In the genomic region with DNA sequence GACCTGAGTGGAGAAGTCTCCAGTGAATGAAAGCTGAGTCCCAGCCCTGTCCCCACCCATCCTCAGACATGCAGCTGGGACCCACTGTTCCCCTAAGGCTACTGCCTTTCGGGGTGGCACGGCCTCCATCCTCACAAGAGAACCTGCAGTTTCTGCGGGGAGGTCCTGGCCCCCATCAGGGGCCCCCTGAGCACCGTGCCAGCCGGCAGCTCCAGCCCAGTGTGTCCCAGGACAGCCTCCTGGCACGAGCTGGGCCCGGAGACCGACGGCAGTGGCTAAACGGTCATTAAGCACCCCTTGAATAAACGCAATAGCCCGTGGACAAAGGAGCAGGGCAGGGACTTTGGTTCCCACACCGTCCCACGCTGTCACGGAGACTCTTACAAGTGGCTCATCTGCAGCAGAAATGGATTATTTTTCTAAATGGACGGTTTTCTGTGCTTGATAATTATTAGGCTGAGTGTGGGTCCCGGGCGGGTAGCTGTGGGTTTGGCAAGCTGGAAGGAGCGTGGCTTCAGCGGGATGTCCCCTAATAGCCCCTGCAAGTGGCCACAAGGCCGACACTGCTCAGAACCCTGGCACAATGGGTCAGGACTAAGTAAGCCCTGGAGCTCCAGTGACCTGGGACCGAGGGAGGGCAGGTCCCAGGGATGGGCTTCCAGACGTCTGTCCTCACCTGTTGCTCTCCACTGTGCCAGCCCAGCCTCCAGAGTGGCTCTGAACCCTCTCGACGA, we compare ENCODE assay signal across 19 cellular contexts. TPM values are rescaled to one million over a fixed set of nuclear protein-coding genes. Genes with fewer than 3 reads are reported as not detected.
A peak's percentile ranks its signal among the peaks of the same experiment; 100 is the strongest.
DNase-seq lines count a peak whose midpoint lies in the region; ATAC-seq and TF ChIP-seq lines count a peak whose summit lies in the region.
"Had no signal": no experiment of that assay in that cellular context is flagged by ENCODE, and none has a peak within 500 bp of the region (broad histone marks: within the 10 kb centered on the region; RNA-seq: fewer than 3 reads in every experiment).

No MANE protein-coding gene starts in this region.

- no peak for TF ChIP-seq POLR2A in stomach (IDR thresholded peaks at IDR 0.05)

- no peaks in the 10 kb centered on the region for H3K27me3 Mint-ChIP-seq in activated CD8-positive, alpha-beta T cell treated with anti-CD3 and anti-CD28 coated beads, Interleukin-2, amount 10 ng/mL, durations not matched to agents 7 days and 5 days (ENCODE audit: low read depth)
- H3K27me3 Mint-ChIP-seq in activated CD8-positive, alpha-beta T cell treated with anti-CD3 and anti-CD28 coated beads for 36 hours: no peaks in the 10 kb centered on the region
- no peaks in the 10 kb centered on the region for H3K27me3 Mint-ChIP-seq in endodermal cell (ENCODE audit: insufficient read depth)
- H3K27me3 Mint-ChIP-seq: CD8-positive, alpha-beta memory T cell had no signal

- H3K36me3 ChIP-seq in endodermal cell (ENCODE audit: control insufficient read depth, insufficient read depth, low read length) (no peaks in the 10 kb centered on the region), neutrophil (peaks cover 34% of the 10 kb centered on the region), stomach (peaks cover 13 to 30% (median 20%) of the 10 kb centered on the region in 4 donors)
- H3K36me3 ChIP-seq: prostate gland had no signal

- peaks cover 85% of the 10 kb centered on the region for H3K4me1 Mint-ChIP-seq in activated CD8-positive, alpha-beta T cell treated with anti-CD3 and anti-CD28 coated beads, Interleukin-2, amount 10 ng/mL, durations not matched to agents 7 days and 5 days (ENCODE audit: low read depth)
- peaks cover 52% of the 10 kb centered on the region for H3K4me1 Mint-ChIP-seq in activated CD8-positive, alpha-beta T cell treated with anti-CD3 and anti-CD28 coated beads for 36 hours (ENCODE audit: low read depth)
- H3K4me1 Mint-ChIP-seq in endodermal cell: no peaks in the 10 kb centered on the region

- H3K27ac Mint-ChIP-seq in activated CD8-positive, alpha-beta T cell treated with anti-CD3 and anti-CD28 coated beads, Interleukin-2, amount 10 ng/mL, durations not matched to agents 7 days and 5 days: peak overlapping the region; percentile 97
- no peak overlapping the region for H3K27ac Mint-ChIP-seq in activated CD8-positive, alpha-beta T cell treated with anti-CD3 and anti-CD28 coated beads for 36 hours
- H3K27ac Mint-ChIP-seq in endodermal cell: no peak overlapping the region

- H3K36me3 Mint-ChIP-seq in activated CD8-positive, alpha-beta T cell treated with anti-CD3 and anti-CD28 coated beads, Interleukin-2, amount 10 ng/mL, durations not matched to agents 7 days and 5 days (ENCODE audit: low read depth): peaks cover 63% of the 10 kb centered on the region
- peaks cover 33% of the 10 kb centered on the region for H3K36me3 Mint-ChIP-seq in activated CD8-positive, alpha-beta T cell treated with anti-CD3 and anti-CD28 coated beads for 36 hours (ENCODE audit: low read depth)
- H3K36me3 Mint-ChIP-seq in endodermal cell (ENCODE audit: low read depth): peaks cover 16% of the 10 kb centered on the region

- H3K27me3 ChIP-seq in endodermal cell (ENCODE audit: control insufficient read depth, insufficient read depth, low read length, poor library complexity, severe bottlenecking) (no peaks in the 10 kb centered on the region), neutrophil (no peaks in the 10 kb centered on the region), stomach (peaks cover 0 to 15% (median 0%) of the 10 kb centered on the region in 3 donors)
- H3K27me3 ChIP-seq: upper lobe of left lung had no signal

- DNase-seq in activated CD8-positive, alpha-beta T cell treated with anti-CD3 and anti-CD28 coated beads, Interleukin-2, amount 10 ng/mL, durations not matched to agents 7 days and 5 days: no peak
- DNase-seq in activated CD8-positive, alpha-beta T cell treated with anti-CD3 and anti-CD28 coated beads for 36 hours: no peak
- DNase-seq in Daoy (ENCODE audit: low read depth) (peak; percentile 2), endodermal cell (peak; percentile 36), stomach (no peak), middle frontal gyrus (ENCODE audit: extremely low spot score, low spot score) (no peak)
- DNase-seq in stimulated activated CD4-positive, alpha-beta T cell treated with anti-CD3 and anti-CD28 coated beads, Interleukin-1b, Interleukin-23, amount 100 ng/mL, for 48 hours: no peak
- DNase-seq: activated CD4-positive, alpha-beta T cell treated with anti-CD3 and anti-CD28 coated beads for 4 hours; CD8-positive, alpha-beta memory T cell; DMS79 treated with DMSO at 0.1 percent for 48 hours; lower lobe of right lung; NCI-H146 had no signal

- no peak for TF ChIP-seq EP300 in stomach (IDR thresholded peaks at IDR 0.05)

- H3K4me1 ChIP-seq in endodermal cell (ENCODE audit: control insufficient read depth, insufficient read depth, low read length): no peaks in the 10 kb centered on the region
- peaks cover 62 to 66% of the 10 kb centered on the region in 2 experiments for H3K4me1 ChIP-seq in neutrophil (ENCODE audit: control insufficient read depth in 1 of 2, insufficient read depth in 1 of 2, low read depth in 1 of 2, low read length in 1 of 2)
- H3K4me1 ChIP-seq in stomach: peaks cover 4 to 52% (median 7%) of the 10 kb centered on the region in 4 donors
- H3K4me1 ChIP-seq: prostate gland had no signal

- TF ChIP-seq CTCF in activated CD8-positive, alpha-beta T cell treated with anti-CD3 and anti-CD28 coated beads for 36 hours (IDR thresholded peaks at IDR 0.05): no peak
- TF ChIP-seq CTCF in endodermal cell (conservative IDR thresholded peaks at IDR 0.05): no peak
- no peak for TF ChIP-seq CTCF in neutrophil (IDR thresholded peaks at IDR 0.05)
- no peak for TF ChIP-seq CTCF in stomach (IDR thresholded peaks at IDR 0.05)

- no peak overlapping the region for H3K4me3 Mint-ChIP-seq in activated CD8-positive, alpha-beta T cell treated with anti-CD3 and anti-CD28 coated beads, Interleukin-2, amount 10 ng/mL, durations not matched to agents 7 days and 5 days
- H3K4me3 Mint-ChIP-seq in activated CD8-positive, alpha-beta T cell treated with anti-CD3 and anti-CD28 coated beads for 36 hours: no peak overlapping the region
- no peak overlapping the region for H3K4me3 Mint-ChIP-seq in endodermal cell

- no peaks in the 10 kb centered on the region for H3K9me3 ChIP-seq in endodermal cell (ENCODE audit: control insufficient read depth, low read length)
- no peaks in the 10 kb centered on the region for H3K9me3 ChIP-seq in neutrophil
- no peaks in the 10 kb centered on the region for H3K9me3 ChIP-seq in stomach
- H3K9me3 ChIP-seq: A549, lower lobe of right lung, prostate gland, upper lobe of left lung had no signal

- POLR2A ChIA-PET in activated CD8-positive, alpha-beta T cell treated with anti-CD3 and anti-CD28 coated beads, Interleukin-2, amount 10 ng/mL, durations not matched to agents 7 days and 5 days (lab: Charles Lee): interaction anchor here (4.8 to 10.8 kb wide), 2 partner anchors 13 to 20 kb away, joined by 25 to 330 read pairs; a partner anchor contains a TSS
- POLR2A ChIA-PET in activated CD8-positive, alpha-beta T cell treated with anti-CD3 and anti-CD28 coated beads for 36 hours (lab: Charles Lee): interaction anchor here (0.6 to 11.5 kb wide), 3 partner anchors 11 to 134 kb away, joined by 3 to 310 read pairs (median 3); a partner anchor contains a TSS

- no peaks in the 10 kb centered on the region for H3K9me3 Mint-ChIP-seq in activated CD8-positive, alpha-beta T cell treated with anti-CD3 and anti-CD28 coated beads, Interleukin-2, amount 10 ng/mL, durations not matched to agents 7 days and 5 days (ENCODE audit: insufficient read depth)
- no peaks in the 10 kb centered on the region for H3K9me3 Mint-ChIP-seq in activated CD8-positive, alpha-beta T cell treated with anti-CD3 and anti-CD28 coated beads for 36 hours
- no peaks in the 10 kb centered on the region for H3K9me3 Mint-ChIP-seq in endodermal cell
- H3K9me3 Mint-ChIP-seq: CD8-positive, alpha-beta memory T cell had no signal

- H3K27ac ChIP-seq in endodermal cell (ENCODE audit: low read depth, low read length) (no peak overlapping the region), neutrophil (peak overlapping the region; percentile 96), stomach (no peak overlapping the region)
- H3K27ac ChIP-seq: A549, lower lobe of right lung, prostate gland had no signal

- WGBS in endodermal cell (ENCODE audit: insufficient coverage in 1 of 2, insufficient read length in 1 of 2), 2 experiments: 86 to 89% methylated on average over 16 to 25 of the region's 25 CpGs
- 71 to 80% (median 78%) methylated on average over 23 to 25 of the region's 25 CpGs for WGBS in stomach, 5 donors

- no peak overlapping the region for H3K4me3 ChIP-seq in endodermal cell (ENCODE audit: low read length)
- H3K4me3 ChIP-seq in neutrophil (ENCODE audit: low read depth in 1 of 2, low read length in 1 of 2): no peak overlapping the region
- no peak overlapping the region for H3K4me3 ChIP-seq in stomach
- H3K4me3 ChIP-seq: A549, lower lobe of right lung, prostate gland, SK-N-MC, upper lobe of left lung had no signal

- H3K9ac ChIP-seq in endodermal cell (ENCODE audit: extremely low read depth, low read length, poor library complexity, severe bottlenecking): no peak overlapping the region

- no peak for ATAC-seq in activated CD8-positive, alpha-beta T cell treated with anti-CD3 and anti-CD28 coated beads, Interleukin-2, amount 10 ng/mL, durations not matched to agents 7 days and 5 days
- ATAC-seq in activated CD8-positive, alpha-beta T cell treated with anti-CD3 and anti-CD28 coated beads for 36 hours: no peak
- ATAC-seq: A549, lower lobe of right lung, Panc1 had no signal

- intact Hi-C loops in activated CD8-positive, alpha-beta T cell treated with anti-CD3 and anti-CD28 coated beads for 36 hours (cut with micrococcal nuclease): loop anchor here (10.0 kb wide), 1 partner anchor 476 kb away; no protein-coding TSS in a partner anchor
- intact Hi-C loops in stomach (cut with DNase I; ENCODE audit: low total_unique reads): no loop called here

- CTCF ChIA-PET in activated CD8-positive, alpha-beta T cell treated with anti-CD3 and anti-CD28 coated beads, Interleukin-2, amount 10 ng/mL, durations not matched to agents 7 days and 5 days (lab: Charles Lee): interaction anchor here (3.8 to 11.8 kb wide), 2 partner anchors 13 to 78 kb away, joined by 20 to 163 read pairs; a partner anchor contains a TSS
- CTCF ChIA-PET in activated CD8-positive, alpha-beta T cell treated with anti-CD3 and anti-CD28 coated beads for 36 hours (lab: Charles Lee): interaction anchor here (1.4 to 5.2 kb wide), 2 partner anchors 11 kb away, joined by 3 to 29 read pairs; no protein-coding TSS in a partner anchor

RNA-seq across cellular contexts. Expression of a gene that starts 17.4 kb away (rescaled TPM):
- total RNA-seq in activated CD8-positive, alpha-beta T cell treated with anti-CD3 and anti-CD28 coated beads, Interleukin-2, amount 10 ng/mL, durations not matched to agents 7 days and 5 days: 100 to 1,000 TPM in 1 of 2 experiments, 10 to 100 TPM in 1; 99.2 to 101 TPM
- total RNA-seq in activated CD8-positive, alpha-beta T cell treated with anti-CD3 and anti-CD28 coated beads for 36 hours: 10 to 100 TPM; 36.2 to 39.8 TPM
- 0.51 and 0.71 TPM in 2 replicates for total RNA-seq in Daoy (2014; rRNA removed; shearing (Covaris generic))
- 1 to 10 TPM; 5.5 to 5.6 TPM for total RNA-seq in endodermal cell
- 3.0 TPM for polyA plus RNA-seq in endodermal cell (2013, experiment 1 of 2)
- 2.8 TPM for polyA plus RNA-seq in endodermal cell (2013, experiment 2 of 2)
- 1 to 10 TPM in 4 of 5 donors, not detected in 1; 1.2 to 3.5 (median 2.5) TPM for total RNA-seq in stomach
- polyA plus RNA-seq in stomach: 1 to 10 TPM in 2 of 3 donors, under 1 TPM in 1; 0.85 to 1.6 (median 1.5) TPM

RNA-seq across cellular contexts. Expression of a gene that starts 30.7 kb away (rescaled TPM):
- total RNA-seq in activated CD8-positive, alpha-beta T cell treated with anti-CD3 and anti-CD28 coated beads, Interleukin-2, amount 10 ng/mL, durations not matched to agents 7 days and 5 days: under 1 TPM in 1 of 2 experiments, not detected in 1; 0.21 TPM
- under 1 TPM in 1 of 2 experiments, not detected in 1; 0.11 TPM for total RNA-seq in activated CD8-positive, alpha-beta T cell treated with anti-CD3 and anti-CD28 coated beads for 36 hours
- total RNA-seq in Daoy (2014; rRNA removed; shearing (Covaris generic)): 5.4 and 7.1 TPM in 2 replicates
- total RNA-seq in endodermal cell (1 to 10 TPM; 4.1 to 5.6 TPM), stomach (1 to 10 TPM in 3 of 5 donors, under 1 TPM in 1, not detected in 1; 0.29 to 1.8 (median 1.4) TPM)
- polyA plus RNA-seq in endodermal cell (2013, experiment 1 of 2): 3.6 TPM
- polyA plus RNA-seq in endodermal cell (2013, experiment 2 of 2): 3.0 TPM
- 1 to 10 TPM in 2 of 3 donors, under 1 TPM in 1; 0.92 to 1.7 (median 1.6) TPM for polyA plus RNA-seq in stomach
- total RNA-seq: bronchial epithelial cell; CD8-positive, alpha-beta memory T cell had no signal
- polyA plus RNA-seq: CD8-positive, alpha-beta memory T cell had no signal

Comparison
In these comparisons a context has a peak if more than half of its experiments do, and no peak if none do; other contexts are left out.
1. DNase-seq: peak in Daoy (single experiment) and endodermal cell (single experiment); none in activated CD8-positive, alpha-beta T cell treated with anti-CD3 and anti-CD28 coated beads, Interleukin-2, amount 10 ng/mL, durations not matched to agents 7 days and 5 days (single experiment), activated CD8-positive, alpha-beta T cell treated with anti-CD3 and anti-CD28 coated beads for 36 hours (single experiment), stomach (single experiment), middle frontal gyrus (single experiment) and stimulated activated CD4-positive, alpha-beta T cell treated with anti-CD3 and anti-CD28 coated beads, Interleukin-1b, Interleukin-23, amount 100 ng/mL, for 48 hours (single experiment).
2. RNA of a gene that starts 17.4 kb away (total RNA-seq): 99.2 to 101 TPM in activated CD8-positive, alpha-beta T cell treated with anti-CD3 and anti-CD28 coated beads, Interleukin-2, amount 10 ng/mL, durations not matched to agents 7 days and 5 days and 36.2 to 39.8 TPM in activated CD8-positive, alpha-beta T cell treated with anti-CD3 and anti-CD28 coated beads for 36 hours; 5.5 to 5.6 TPM in endodermal cell, 1.2 to 3.5 TPM in stomach and 0.51 to 0.71 TPM in Daoy; every median in the first group is over 4 times any median in the second.